ENCODE assay signal across 7 cellular contexts in the genomic region with DNA sequence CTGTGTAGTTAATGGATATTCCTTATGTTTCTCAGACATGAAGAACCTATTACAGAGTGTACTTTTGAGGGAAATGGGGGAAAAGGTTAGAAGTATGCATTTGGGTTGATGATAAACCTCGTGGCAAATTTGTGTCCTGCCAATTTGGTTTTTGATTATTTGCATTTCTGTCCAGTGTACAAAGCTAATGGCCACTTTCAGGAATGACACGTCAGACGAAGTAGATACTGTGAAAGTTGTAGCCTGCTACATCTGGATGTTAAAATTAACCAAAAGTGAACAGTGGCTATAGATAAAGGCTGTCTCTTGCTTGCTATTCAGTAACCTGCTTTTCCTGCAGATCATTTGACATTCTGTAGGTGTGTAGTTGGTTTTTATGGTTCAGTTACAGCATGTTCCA. TPM values are rescaled to one million over a fixed set of nuclear protein-coding genes. Genes with fewer than 3 reads are reported as not detected.
DNase-seq lines count a peak whose midpoint lies in the region; ATAC-seq, FAIRE-seq and TF ChIP-seq lines count a peak whose summit lies in the region.

No MANE protein-coding gene starts in this region.

- peak overlapping the region; percentile 66 for H3K9ac ChIP-seq in GM12878 (ENCODE audit: control insufficient read depth, insufficient read depth, low read length)

- TF ChIP-seq RAD21 in GM12878 (IDR thresholded peaks at IDR 0.05; ENCODE audit: insufficient read depth, low read depth, low read length) = no peak

- H3K4me1 ChIP-seq in GM12878 (ENCODE audit: control insufficient read depth, insufficient read depth, low read length) (no peaks in the 10 kb centered on the region; the same call in 1 of the 2 replicates), muscle layer of duodenum (ENCODE audit: control insufficient read depth in 1 of 2, insufficient read depth in 2 of 2, low read length in 2 of 2) (peaks cover 0 to 3% of the 10 kb centered on the region in 2 donors)

- in situ Hi-C loops in GM12878 (cut with MboI) = no loop called here

- intact Hi-C loops in GM12878 (cut with micrococcal nuclease; ENCODE audit: unreplicated experiment) = loop anchor here (10.0 kb wide), 1 partner anchor 174 kb away; no protein-coding TSS in a partner anchor

- TF ChIP-seq POLR2A in GM19099 (IDR thresholded peaks at IDR 0.05; ENCODE audit: extremely low read depth, insufficient read length, low read depth) = peak; percentile 24
- no peak for TF ChIP-seq POLR2A in GM12878 (IDR thresholded peaks at IDR 0.05; ENCODE audit: low read depth, low read length)

- TF ChIP-seq EP300 in GM12878 (IDR thresholded peaks at IDR 0.05; ENCODE audit: borderline replicate concordance in 1 of 2, control insufficient read depth in 1 of 2, low read depth in 2 of 2, low read length in 2 of 2) = no peak

- DNase-seq in GM12878 (ENCODE audit: low read depth, low spot score) = peak; percentile 24
- no peak for DNase-seq in HEK293T (ENCODE audit: extremely low spot score)
- no peak for DNase-seq in DMS114 treated with DMSO at 0.1 percent for 48 hours (lab: John Stamatoyannopoulos, UW; ENCODE audit: unreplicated experiment)
- DNase-seq in activated CD4-positive, alpha-beta T cell treated with anti-CD3 and anti-CD28 coated beads, Interleukin-2, amount 50 U/mL, for 48 hours = no peak

- peak overlapping the region; percentile 65 for H3K4me2 ChIP-seq in GM12878 (ENCODE audit: control insufficient read depth, insufficient read depth)

- no peak overlapping the region; the same call in 1 of the 2 replicates for H2AFZ ChIP-seq in GM12878 (ENCODE audit: control insufficient read depth, low read depth, low read length)

- CTCF ChIA-PET in GM12878 (lab: Yijun Ruan, JAX) (interaction anchor here (1.0 kb wide), 1 partner anchor 70 kb away, joined by 3 read pairs; no protein-coding TSS in a partner anchor), HEK293T (lab: Yijun Ruan, JAX) (interaction anchor here (0.5 to 1.1 kb wide), 2 partner anchors 15 to 38 kb away, joined by 3 to 5 read pairs; no protein-coding TSS in a partner anchor)

- no TSS peak for BruUV-seq in GM12878 (replicated peaks; lab: Mats Ljungman, UMichigan)

- 12% methylated on average over 3 of the region's 3 CpGs for WGBS in GM12878 (ENCODE audit: insufficient coverage, insufficient replicate concordance, low lambda C conversion rate, missing lambda C conversion rate)

- FAIRE-seq in GM12878 (lab: Jason Lieb, UNC) = peak; percentile 62

- peak overlapping the region; percentile 71 for H3K4me3 ChIP-seq in GM12878
- H3K4me3 ChIP-seq in muscle layer of duodenum (ENCODE audit: low read depth in 1 of 2, low read length in 2 of 2) = peak overlapping the region; percentile 69 to 76

- no peaks in the 10 kb centered on the region for H4K20me1 ChIP-seq in GM12878 (ENCODE audit: control insufficient read depth, insufficient read depth)

- H3K27me3 ChIP-seq in GM12878 (replicated peaks in 1 of 2; ENCODE audit: control insufficient read depth in 2 of 2, insufficient read depth in 2 of 2, low read length in 1 of 2) = no peaks in the 10 kb centered on the region
- H3K27me3 ChIP-seq in muscle layer of duodenum (ENCODE audit: low read depth, low read length) = no peaks in the 10 kb centered on the region

- SMC1A ChIA-PET in GM12878 (lab: Charles Lee; ENCODE audit: uncharacterized antibody, unreplicated experiment) = interaction anchor here (2.3 kb wide), 1 partner anchor 233 kb away, joined by 6 read pairs; no protein-coding TSS in a partner anchor

- H3K36me3 ChIP-seq in GM12878 (ENCODE audit: control insufficient read depth in 2 of 2, insufficient read depth in 2 of 2, low read length in 1 of 2) = no peaks in the 10 kb centered on the region
- H3K36me3 ChIP-seq in muscle layer of duodenum (ENCODE audit: control insufficient read depth in 1 of 2, insufficient read depth in 2 of 2, low read length in 2 of 2) = no peaks in the 10 kb centered on the region

- ATAC-seq in HG03196 (IDR thresholded peaks at IDR 0.05; ENCODE audit: unreplicated experiment) = peak; percentile 48
- ATAC-seq in GM12878 = peak; percentile 45

- POLR2A ChIA-PET in GM12878 (lab: Charles Lee) (interaction anchor here (1.0 to 1.4 kb wide), 2 partner anchors 152 to 234 kb away, joined by 3 read pairs; no protein-coding TSS in a partner anchor), HEK293T (lab: Yijun Ruan, JAX) (no interaction called here)

- H3K9me3 ChIP-seq in GM12878 (replicated peaks; ENCODE audit: control insufficient read depth, insufficient read depth, low read length) = no peaks in the 10 kb centered on the region; the same call in 2 of the 3 replicates
- no peaks in the 10 kb centered on the region for H3K9me3 ChIP-seq in muscle layer of duodenum (ENCODE audit: control insufficient read depth in 1 of 2, low read length in 2 of 2)

- H3K27ac ChIP-seq in GM12878 (ENCODE audit: control insufficient read depth, insufficient read depth) (peak overlapping the region; percentile 87), muscle layer of duodenum (ENCODE audit: low read length) (peak overlapping the region; percentile 39)

- H3K79me2 ChIP-seq in GM12878 (ENCODE audit: control insufficient read depth, insufficient read depth, low read length) = peaks cover 3% of the 10 kb centered on the region

- RAD21 ChIA-PET in GM12878 (lab: Charles Lee; ENCODE audit: unreplicated experiment) = interaction anchor here (1.6 kb wide), 1 partner anchor 386 kb away, joined by 6 read pairs; no protein-coding TSS in a partner anchor

- no peak for TF ChIP-seq CTCF in GM12878 (IDR thresholded peaks at IDR 0.05 in 2 of 3, conservative IDR thresholded peaks at IDR 0.05 in 1 of 3; ENCODE audit: control insufficient read depth in 2 of 3, extremely low read depth in 1 of 3, insufficient read depth in 1 of 3, low read depth in 3 of 3, low read length in 3 of 3)

TF ChIP-seq in GM12878, 131 proteins besides CTCF, POLR2A, EP300 and RAD21 (continues in another document):
- TF ChIP-seq YBX1 (IDR thresholded peaks at IDR 0.05) = no peak
- no peak for TF ChIP-seq CBFB (IDR thresholded peaks at IDR 0.05; ENCODE audit: low read depth)
- no peak for TF ChIP-seq JUND (IDR thresholded peaks at IDR 0.05; ENCODE audit: low read depth, low read length)
- TF ChIP-seq SPI1 (IDR thresholded peaks at IDR 0.05; ENCODE audit: borderline replicate concordance, insufficient read depth, low read depth, low read length) = no peak
- no peak for TF ChIP-seq KAT2A (conservative IDR thresholded peaks at IDR 0.05; ENCODE audit: control insufficient read depth, low read depth, low read length)
- no peak for TF ChIP-seq NR2C1 (IDR thresholded peaks at IDR 0.05)
- no peak for TF ChIP-seq TCF7 (IDR thresholded peaks at IDR 0.05; ENCODE audit: borderline replicate concordance)
- TF ChIP-seq, protein P1, sequence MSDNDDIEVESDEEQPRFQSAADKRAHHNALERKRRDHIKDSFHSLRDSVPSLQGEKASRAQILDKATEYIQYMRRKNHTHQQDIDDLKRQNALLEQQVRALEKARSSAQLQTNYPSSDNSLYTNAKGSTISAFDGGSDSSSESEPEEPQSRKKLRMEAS (IDR thresholded peaks at IDR 0.05; ENCODE audit: low read depth, low read length) = no peak

TF ChIP-seq in HEK293T, 16 proteins besides CTCF, POLR2A, EP300 and RAD21:
- TF ChIP-seq ELF4 (IDR thresholded peaks at IDR 0.05) (no peak), ZNF384 (IDR thresholded peaks at IDR 0.05) (no peak), CTBP1 (IDR thresholded peaks at IDR 0.05; ENCODE audit: borderline replicate concordance) (no peak), ARNT (IDR thresholded peaks at IDR 0.05) (no peak), SUZ12 (IDR thresholded peaks at IDR 0.05) (no peak), BHLHE40 (IDR thresholded peaks at IDR 0.05; ENCODE audit: borderline replicate concordance) (no peak), FOXK2 (IDR thresholded peaks at IDR 0.05) (no peak), L3MBTL2 (conservative IDR thresholded peaks at IDR 0.05) (no peak), SP1 (IDR thresholded peaks at IDR 0.05) (no peak), FOXA1 (IDR thresholded peaks at IDR 0.05) (no peak), FOXM1 (IDR thresholded peaks at IDR 0.05; ENCODE audit: borderline replicate concordance) (no peak), LEF1 (IDR thresholded peaks at IDR 0.05; ENCODE audit: borderline replicate concordance) (no peak), HDGF (IDR thresholded peaks at IDR 0.05; ENCODE audit: borderline replicate concordance) (no peak), TARDBP (IDR thresholded peaks at IDR 0.05) (no peak), NFRKB (IDR thresholded peaks at IDR 0.05) (no peak)
- TF ChIP-seq, protein P2, sequence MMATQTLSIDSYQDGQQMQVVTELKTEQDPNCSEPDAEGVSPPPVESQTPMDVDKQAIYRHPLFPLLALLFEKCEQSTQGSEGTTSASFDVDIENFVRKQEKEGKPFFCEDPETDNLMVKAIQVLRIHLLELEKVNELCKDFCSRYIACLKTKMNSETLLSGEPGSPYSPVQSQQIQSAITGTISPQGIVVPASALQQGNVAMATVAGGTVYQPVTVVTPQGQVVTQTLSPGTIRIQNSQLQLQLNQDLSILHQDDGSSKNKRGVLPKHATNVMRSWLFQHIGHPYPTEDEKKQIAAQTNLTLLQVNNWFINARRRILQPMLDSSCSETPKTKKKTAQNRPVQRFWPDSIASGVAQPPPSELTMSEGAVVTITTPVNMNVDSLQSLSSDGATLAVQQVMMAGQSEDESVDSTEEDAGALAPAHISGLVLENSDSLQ (IDR thresholded peaks at IDR 0.05) = no peak

RNA-seq across cellular contexts. Expression of a gene that starts 1.0 kb away (rescaled TPM):
- 29.3 and 33.4 TPM in 2 replicates for total RNA-seq in GM12878 (2013; cell fraction: nucleolus; rRNA removed)
- total RNA-seq in GM12878 (2014; rRNA removed) = 71.5 and 78.9 TPM in 2 replicates
- total RNA-seq in GM12878 (2014; rRNA removed; fragmentation: Illumina TruSeq; extraction: Trizol) = 75.8 and 89.7 TPM in 2 replicates
- total RNA-seq in GM12878 (2021) = 49.2 and 50.3 TPM in 2 replicates
- polyA plus RNA-seq in GM12878 (2011; ENCODE audit: low read depth) = 40.3 TPM
- 60.0 and 74.9 TPM in 2 replicates for polyA plus RNA-seq in GM12878 (2011; rRNA removed)
- 42.0 and 44.3 TPM in 2 replicates for polyA plus RNA-seq in GM12878 (2011; cell fraction: cytosol; rRNA removed)
- polyA plus RNA-seq in GM12878 (2011; cell fraction: nucleus; rRNA removed) = 17.9 and 18.1 TPM in 2 replicates
- polyA plus RNA-seq in GM12878 (2012) = 46.5 and 48.0 TPM in 2 replicates
- 53.3 and 58.1 TPM in 2 replicates for polyA plus RNA-seq in GM12878 (2014; fragmentation: Illumina TruSeq; extraction: Trizol)
- 10 to 100 TPM; 11.1 to 28.4 TPM for polyA plus RNA-seq in GM12878 (2014; fragmentation: Nextera tagmentation; extraction: Ambion mirVana)
- 58.3 and 60.9 TPM in 2 replicates for polyA plus RNA-seq in GM12878 (2014; rRNA removed)
- polyA plus RNA-seq in GM12878 (2016; fragmentation: Nextera tagmentation; extraction: Ambion mirVana) = 100 to 1,000 TPM; 120 to 121 TPM
- 23.9 and 30.1 TPM in 2 replicates for polyA minus RNA-seq in GM12878 (2011; rRNA and poly(A)+ RNA removed)
- 7.6 and 9.2 TPM in 2 replicates for polyA minus RNA-seq in GM12878 (2011; cell fraction: cytosol; rRNA and poly(A)+ RNA removed)
- polyA minus RNA-seq in GM12878 (2011; cell fraction: nucleus; rRNA and poly(A)+ RNA removed) = 4.9 and 5.1 TPM in 2 replicates
